ENCODE assay signal across 1 cellular context in the genomic region with DNA sequence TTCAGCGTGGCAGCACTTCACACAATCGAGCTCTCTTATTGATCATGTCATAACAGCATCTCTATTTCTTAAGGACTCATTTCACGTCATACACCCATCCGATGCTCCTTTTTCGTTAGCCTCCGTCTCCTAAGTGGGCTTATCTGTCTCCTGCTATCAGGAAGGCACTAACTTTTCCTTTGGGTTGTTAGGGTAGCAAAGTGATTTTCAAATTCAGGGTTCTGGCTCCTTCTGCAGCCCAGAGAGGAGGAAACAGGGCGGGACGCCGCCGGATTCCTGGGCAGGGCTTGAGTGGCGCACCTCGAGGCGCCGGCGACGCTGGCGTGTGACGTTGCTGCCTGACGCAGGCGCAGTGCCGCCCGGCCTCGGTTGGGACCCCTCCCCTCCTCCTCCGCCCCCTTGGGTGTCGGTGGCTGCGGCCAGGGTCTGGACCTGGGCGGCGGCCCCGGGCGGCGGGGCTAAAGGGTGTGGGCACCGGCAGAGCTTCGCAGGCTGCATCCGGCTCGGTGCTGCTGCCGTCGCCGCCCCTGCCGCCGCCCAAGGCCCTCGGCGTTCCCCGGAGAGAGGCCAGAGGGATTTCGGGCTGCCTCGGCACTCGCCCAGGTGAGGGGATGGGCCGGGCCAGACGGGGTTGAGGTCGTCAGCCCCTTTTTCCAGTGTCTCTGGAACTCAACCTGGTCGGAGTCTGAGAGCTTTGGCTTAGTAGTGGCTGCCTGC.
TF ChIP-seq lines count a peak whose summit lies in the region.

A gene with protein sequence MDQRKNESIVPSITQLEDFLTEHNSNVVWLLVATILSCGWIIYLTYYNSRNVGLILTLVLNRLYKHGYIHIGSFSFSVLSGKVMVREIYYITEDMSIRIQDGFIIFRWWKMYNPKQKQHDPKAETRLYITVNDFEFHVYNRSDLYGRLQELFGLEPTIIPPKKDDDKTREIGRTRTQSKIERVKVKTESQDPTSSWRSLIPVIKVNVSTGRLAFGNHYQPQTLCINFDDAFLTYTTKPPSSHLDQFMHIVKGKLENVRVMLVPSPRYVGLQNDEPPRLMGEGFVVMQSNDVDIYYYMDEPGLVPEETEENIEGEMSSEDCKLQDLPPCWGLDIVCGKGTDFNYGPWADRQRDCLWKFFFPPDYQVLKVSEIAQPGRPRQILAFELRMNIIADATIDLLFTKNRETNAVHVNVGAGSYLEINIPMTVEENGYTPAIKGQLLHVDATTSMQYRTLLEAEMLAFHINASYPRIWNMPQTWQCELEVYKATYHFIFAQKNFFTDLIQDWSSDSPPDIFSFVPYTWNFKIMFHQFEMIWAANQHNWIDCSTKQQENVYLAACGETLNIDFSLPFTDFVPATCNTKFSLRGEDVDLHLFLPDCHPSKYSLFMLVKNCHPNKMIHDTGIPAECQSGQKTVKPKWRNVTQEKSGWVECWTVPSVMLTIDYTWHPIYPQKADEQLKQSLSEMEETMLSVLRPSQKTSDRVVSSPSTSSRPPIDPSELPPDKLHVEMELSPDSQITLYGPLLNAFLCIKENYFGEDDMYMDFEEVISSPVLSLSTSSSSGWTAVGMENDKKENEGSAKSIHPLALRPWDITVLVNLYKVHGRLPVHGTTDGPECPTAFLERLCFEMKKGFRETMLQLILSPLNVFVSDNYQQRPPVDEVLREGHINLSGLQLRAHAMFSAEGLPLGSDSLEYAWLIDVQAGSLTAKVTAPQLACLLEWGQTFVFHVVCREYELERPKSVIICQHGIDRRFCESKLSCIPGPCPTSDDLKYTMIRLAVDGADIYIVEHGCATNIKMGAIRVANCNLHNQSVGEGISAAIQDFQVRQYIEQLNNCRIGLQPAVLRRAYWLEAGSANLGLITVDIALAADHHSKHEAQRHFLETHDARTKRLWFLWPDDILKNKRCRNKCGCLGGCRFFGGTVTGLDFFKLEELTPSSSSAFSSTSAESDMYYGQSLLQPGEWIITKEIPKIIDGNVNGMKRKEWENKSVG (N-terminal part only) (plus strand): TSS at position 350 of the 717 bp plus-strand sequence. CDS start 18,317 bp downstream, outside the sequence.

TF ChIP-seq in HepG2, 621 proteins besides CTCF, POLR2A, EP300 and RAD21 (continued from another document and continues in another):
- TF ChIP-seq, protein P1, sequence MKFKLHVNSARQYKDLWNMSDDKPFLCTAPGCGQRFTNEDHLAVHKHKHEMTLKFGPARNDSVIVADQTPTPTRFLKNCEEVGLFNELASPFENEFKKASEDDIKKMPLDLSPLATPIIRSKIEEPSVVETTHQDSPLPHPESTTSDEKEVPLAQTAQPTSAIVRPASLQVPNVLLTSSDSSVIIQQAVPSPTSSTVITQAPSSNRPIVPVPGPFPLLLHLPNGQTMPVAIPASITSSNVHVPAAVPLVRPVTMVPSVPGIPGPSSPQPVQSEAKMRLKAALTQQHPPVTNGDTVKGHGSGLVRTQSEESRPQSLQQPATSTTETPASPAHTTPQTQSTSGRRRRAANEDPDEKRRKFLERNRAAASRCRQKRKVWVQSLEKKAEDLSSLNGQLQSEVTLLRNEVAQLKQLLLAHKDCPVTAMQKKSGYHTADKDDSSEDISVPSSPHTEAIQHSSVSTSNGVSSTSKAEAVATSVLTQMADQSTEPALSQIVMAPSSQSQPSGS (CRISPR knock-in tag; IDR thresholded peaks at IDR 0.05), result no peak; the same call in 1 of the 2 replicates
- TF ChIP-seq SSRP1 (CRISPR knock-in tag; IDR thresholded peaks at IDR 0.05) (no peak), SNRNP70 (IDR thresholded peaks at IDR 0.05; ENCODE audit: low read depth, low read length) (no peak), WIZ (CRISPR knock-in tag; IDR thresholded peaks at IDR 0.05) (0 out of 2 replicates have a peak, but pooled peaks have one; percentile 39), KMT2B (CRISPR knock-in tag; IDR thresholded peaks at IDR 0.05) (peak; percentile 78), HNRNPH1 (optimal IDR thresholded peaks at IDR 0.05; ENCODE audit: low read depth, low read length) (no peak), PRPF4 (IDR thresholded peaks at IDR 0.05; ENCODE audit: low read depth, low read length, poor library complexity, severe bottlenecking) (no peak), ZNF441 (CRISPR knock-in tag; IDR thresholded peaks at IDR 0.05; ENCODE audit: borderline replicate concordance) (no peak), HHEX (CRISPR knock-in tag; IDR thresholded peaks at IDR 0.05) (no peak), PLRG1 (conservative IDR thresholded peaks at IDR 0.05) (no peak), ZNF143 (CRISPR knock-in tag; IDR thresholded peaks at IDR 0.05) (no peak), ZNF484 (CRISPR knock-in tag; IDR thresholded peaks at IDR 0.05; ENCODE audit: borderline replicate concordance, low read depth) (no peak), ZNF883 (CRISPR knock-in tag; IDR thresholded peaks at IDR 0.05; ENCODE audit: not compliant biosample characterization) (no peak), SMAD9 (CRISPR knock-in tag; IDR thresholded peaks at IDR 0.05) (no peak), ZIK1 (CRISPR knock-in tag; IDR thresholded peaks at IDR 0.05; ENCODE audit: borderline replicate concordance, low read depth) (no peak), IKZF1 (IDR thresholded peaks at IDR 0.05) (no peak), MTF2 (CRISPR knock-in tag; IDR thresholded peaks at IDR 0.05; ENCODE audit: borderline replicate concordance) (peak; percentile 91; the same call in 1 of the 2 replicates), SP2 (CRISPR knock-in tag; IDR thresholded peaks at IDR 0.05) (no peak), PITX1 (CRISPR knock-in tag; IDR thresholded peaks at IDR 0.05) (no peak), ZNF205 (CRISPR knock-in tag; IDR thresholded peaks at IDR 0.05) (no peak), NBN (conservative IDR thresholded peaks at IDR 0.05) (no peak), RFXANK (CRISPR knock-in tag; IDR thresholded peaks at IDR 0.05) (no peak), TBX2 (CRISPR knock-in tag; IDR thresholded peaks at IDR 0.05; ENCODE audit: borderline replicate concordance) (peak; percentile 37; the same call in 1 of the 2 replicates), ZNF446 (CRISPR knock-in tag; IDR thresholded peaks at IDR 0.05) (no peak), ZNF354B (CRISPR knock-in tag; IDR thresholded peaks at IDR 0.05) (no peak), RELA (CRISPR knock-in tag; IDR thresholded peaks at IDR 0.05) (0 out of 2 replicates have a peak, but pooled peaks have one; percentile 54), ZKSCAN5 (CRISPR knock-in tag; IDR thresholded peaks at IDR 0.05) (no peak), YEATS2 (CRISPR knock-in tag; IDR thresholded peaks at IDR 0.05; ENCODE audit: borderline replicate concordance) (peak; percentile 91), ZNF260 (CRISPR knock-in tag; IDR thresholded peaks at IDR 0.05; ENCODE audit: borderline replicate concordance, low read depth) (no peak), PAX8 (CRISPR knock-in tag; IDR thresholded peaks at IDR 0.05; ENCODE audit: borderline replicate concordance) (no peak), ZNF230 (CRISPR knock-in tag; IDR thresholded peaks at IDR 0.05) (0 out of 2 replicates have a peak, but pooled peaks have one; percentile 69), ZNF180 (CRISPR knock-in tag; IDR thresholded peaks at IDR 0.05; ENCODE audit: borderline replicate concordance, low read depth) (no peak), ZNF160 (CRISPR knock-in tag; IDR thresholded peaks at IDR 0.05) (0 out of 2 replicates have a peak, but pooled peaks have one; percentile 58), ZBTB7A (CRISPR knock-in tag; IDR thresholded peaks at IDR 0.05) (peak; percentile 78; the same call in 1 of the 2 replicates)
- TF ChIP-seq, protein P2, sequence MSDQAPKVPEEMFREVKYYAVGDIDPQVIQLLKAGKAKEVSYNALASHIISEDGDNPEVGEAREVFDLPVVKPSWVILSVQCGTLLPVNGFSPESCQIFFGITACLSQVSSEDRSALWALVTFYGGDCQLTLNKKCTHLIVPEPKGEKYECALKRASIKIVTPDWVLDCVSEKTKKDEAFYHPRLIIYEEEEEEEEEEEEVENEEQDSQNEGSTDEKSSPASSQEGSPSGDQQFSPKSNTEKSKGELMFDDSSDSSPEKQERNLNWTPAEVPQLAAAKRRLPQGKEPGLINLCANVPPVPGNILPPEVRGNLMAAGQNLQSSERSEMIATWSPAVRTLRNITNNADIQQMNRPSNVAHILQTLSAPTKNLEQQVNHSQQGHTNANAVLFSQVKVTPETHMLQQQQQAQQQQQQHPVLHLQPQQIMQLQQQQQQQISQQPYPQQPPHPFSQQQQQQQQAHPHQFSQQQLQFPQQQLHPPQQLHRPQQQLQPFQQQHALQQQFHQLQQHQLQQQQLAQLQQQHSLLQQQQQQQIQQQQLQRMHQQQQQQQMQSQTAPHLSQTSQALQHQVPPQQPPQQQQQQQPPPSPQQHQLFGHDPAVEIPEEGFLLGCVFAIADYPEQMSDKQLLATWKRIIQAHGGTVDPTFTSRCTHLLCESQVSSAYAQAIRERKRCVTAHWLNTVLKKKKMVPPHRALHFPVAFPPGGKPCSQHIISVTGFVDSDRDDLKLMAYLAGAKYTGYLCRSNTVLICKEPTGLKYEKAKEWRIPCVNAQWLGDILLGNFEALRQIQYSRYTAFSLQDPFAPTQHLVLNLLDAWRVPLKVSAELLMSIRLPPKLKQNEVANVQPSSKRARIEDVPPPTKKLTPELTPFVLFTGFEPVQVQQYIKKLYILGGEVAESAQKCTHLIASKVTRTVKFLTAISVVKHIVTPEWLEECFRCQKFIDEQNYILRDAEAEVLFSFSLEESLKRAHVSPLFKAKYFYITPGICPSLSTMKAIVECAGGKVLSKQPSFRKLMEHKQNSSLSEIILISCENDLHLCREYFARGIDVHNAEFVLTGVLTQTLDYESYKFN (CRISPR knock-in tag; conservative IDR thresholded peaks at IDR 0.05), result no peak
- TF ChIP-seq, protein P3, sequence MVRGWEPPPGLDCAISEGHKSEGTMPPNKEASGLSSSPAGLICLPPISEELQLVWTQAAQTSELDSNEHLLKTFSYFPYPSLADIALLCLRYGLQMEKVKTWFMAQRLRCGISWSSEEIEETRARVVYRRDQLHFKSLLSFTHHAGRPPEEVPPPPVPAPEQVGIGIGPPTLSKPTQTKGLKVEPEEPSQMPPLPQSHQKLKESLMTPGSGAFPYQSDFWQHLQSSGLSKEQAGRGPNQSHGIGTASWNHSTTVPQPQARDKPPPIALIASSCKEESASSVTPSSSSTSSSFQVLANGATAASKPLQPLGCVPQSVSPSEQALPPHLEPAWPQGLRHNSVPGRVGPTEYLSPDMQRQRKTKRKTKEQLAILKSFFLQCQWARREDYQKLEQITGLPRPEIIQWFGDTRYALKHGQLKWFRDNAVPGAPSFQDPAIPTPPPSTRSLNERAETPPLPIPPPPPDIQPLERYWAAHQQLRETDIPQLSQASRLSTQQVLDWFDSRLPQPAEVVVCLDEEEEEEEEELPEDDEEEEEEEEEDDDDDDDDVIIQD (CRISPR knock-in tag; IDR thresholded peaks at IDR 0.05; ENCODE audit: low read depth), result no peak
- TF ChIP-seq, protein P4, sequence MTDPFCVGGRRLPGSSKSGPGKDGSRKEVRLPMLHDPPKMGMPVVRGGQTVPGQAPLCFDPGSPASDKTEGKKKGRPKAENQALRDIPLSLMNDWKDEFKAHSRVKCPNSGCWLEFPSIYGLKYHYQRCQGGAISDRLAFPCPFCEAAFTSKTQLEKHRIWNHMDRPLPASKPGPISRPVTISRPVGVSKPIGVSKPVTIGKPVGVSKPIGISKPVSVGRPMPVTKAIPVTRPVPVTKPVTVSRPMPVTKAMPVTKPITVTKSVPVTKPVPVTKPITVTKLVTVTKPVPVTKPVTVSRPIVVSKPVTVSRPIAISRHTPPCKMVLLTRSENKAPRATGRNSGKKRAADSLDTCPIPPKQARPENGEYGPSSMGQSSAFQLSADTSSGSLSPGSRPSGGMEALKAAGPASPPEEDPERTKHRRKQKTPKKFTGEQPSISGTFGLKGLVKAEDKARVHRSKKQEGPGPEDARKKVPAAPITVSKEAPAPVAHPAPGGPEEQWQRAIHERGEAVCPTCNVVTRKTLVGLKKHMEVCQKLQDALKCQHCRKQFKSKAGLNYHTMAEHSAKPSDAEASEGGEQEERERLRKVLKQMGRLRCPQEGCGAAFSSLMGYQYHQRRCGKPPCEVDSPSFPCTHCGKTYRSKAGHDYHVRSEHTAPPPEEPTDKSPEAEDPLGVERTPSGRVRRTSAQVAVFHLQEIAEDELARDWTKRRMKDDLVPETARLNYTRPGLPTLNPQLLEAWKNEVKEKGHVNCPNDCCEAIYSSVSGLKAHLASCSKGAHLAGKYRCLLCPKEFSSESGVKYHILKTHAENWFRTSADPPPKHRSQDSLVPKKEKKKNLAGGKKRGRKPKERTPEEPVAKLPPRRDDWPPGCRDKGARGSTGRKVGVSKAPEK (CRISPR knock-in tag; IDR thresholded peaks at IDR 0.05; ENCODE audit: borderline replicate concordance), result no peak
- TF ChIP-seq, protein P5, sequence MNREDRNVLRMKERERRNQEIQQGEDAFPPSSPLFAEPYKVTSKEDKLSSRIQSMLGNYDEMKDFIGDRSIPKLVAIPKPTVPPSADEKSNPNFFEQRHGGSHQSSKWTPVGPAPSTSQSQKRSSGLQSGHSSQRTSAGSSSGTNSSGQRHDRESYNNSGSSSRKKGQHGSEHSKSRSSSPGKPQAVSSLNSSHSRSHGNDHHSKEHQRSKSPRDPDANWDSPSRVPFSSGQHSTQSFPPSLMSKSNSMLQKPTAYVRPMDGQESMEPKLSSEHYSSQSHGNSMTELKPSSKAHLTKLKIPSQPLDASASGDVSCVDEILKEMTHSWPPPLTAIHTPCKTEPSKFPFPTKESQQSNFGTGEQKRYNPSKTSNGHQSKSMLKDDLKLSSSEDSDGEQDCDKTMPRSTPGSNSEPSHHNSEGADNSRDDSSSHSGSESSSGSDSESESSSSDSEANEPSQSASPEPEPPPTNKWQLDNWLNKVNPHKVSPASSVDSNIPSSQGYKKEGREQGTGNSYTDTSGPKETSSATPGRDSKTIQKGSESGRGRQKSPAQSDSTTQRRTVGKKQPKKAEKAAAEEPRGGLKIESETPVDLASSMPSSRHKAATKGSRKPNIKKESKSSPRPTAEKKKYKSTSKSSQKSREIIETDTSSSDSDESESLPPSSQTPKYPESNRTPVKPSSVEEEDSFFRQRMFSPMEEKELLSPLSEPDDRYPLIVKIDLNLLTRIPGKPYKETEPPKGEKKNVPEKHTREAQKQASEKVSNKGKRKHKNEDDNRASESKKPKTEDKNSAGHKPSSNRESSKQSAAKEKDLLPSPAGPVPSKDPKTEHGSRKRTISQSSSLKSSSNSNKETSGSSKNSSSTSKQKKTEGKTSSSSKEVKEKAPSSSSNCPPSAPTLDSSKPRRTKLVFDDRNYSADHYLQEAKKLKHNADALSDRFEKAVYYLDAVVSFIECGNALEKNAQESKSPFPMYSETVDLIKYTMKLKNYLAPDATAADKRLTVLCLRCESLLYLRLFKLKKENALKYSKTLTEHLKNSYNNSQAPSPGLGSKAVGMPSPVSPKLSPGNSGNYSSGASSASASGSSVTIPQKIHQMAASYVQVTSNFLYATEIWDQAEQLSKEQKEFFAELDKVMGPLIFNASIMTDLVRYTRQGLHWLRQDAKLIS (CRISPR knock-in tag; IDR thresholded peaks at IDR 0.05), result no peak
- TF ChIP-seq, protein P6, sequence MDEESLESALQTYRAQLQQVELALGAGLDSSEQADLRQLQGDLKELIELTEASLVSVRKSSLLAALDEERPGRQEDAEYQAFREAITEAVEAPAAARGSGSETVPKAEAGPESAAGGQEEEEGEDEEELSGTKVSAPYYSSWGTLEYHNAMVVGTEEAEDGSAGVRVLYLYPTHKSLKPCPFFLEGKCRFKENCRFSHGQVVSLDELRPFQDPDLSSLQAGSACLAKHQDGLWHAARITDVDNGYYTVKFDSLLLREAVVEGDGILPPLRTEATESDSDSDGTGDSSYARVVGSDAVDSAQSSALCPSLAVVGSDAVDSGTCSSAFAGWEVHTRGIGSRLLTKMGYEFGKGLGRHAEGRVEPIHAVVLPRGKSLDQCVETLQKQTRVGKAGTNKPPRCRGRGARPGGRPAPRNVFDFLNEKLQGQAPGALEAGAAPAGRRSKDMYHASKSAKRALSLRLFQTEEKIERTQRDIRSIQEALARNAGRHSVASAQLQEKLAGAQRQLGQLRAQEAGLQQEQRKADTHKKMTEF (CRISPR knock-in tag; IDR thresholded peaks at IDR 0.05), result peak; percentile 78
